29 cellular contexts compared by ENCODE assay signal in genomic region chr5:100863736-100864135, GRCh38. TPM values are rescaled to one million over a fixed set of nuclear protein-coding genes. Genes with fewer than 3 reads are reported as not detected.
"Had no signal": no experiment of that assay in that cellular context is flagged by ENCODE, and none has a peak within 500 bp of the region (broad histone marks: within the 10 kb centered on the region; RNA-seq: fewer than 3 reads in every experiment).

No MANE protein-coding gene starts in this region.

- H3K9me3 Mint-ChIP-seq: dendritic cell treated with granulocyte-macrophage colony-stimulating factor and Interleukin-4, amounts not matched to agents 40 ng/mL and 50 ng/mL, for 4 days; endodermal cell; mesothelial cell of epicardium; naive B cell; nephron progenitor cell; type B pancreatic cell had no signal

- H3K4me1 ChIP-seq: colonic mucosa, gastrocnemius medialis, left lung, prostate gland, right atrium auricular region, testis, tibial artery had no signal

- ATAC-seq: esophagus mucosa; gastrocnemius medialis; left lung; mucosa of descending colon; sciatic nerve; stimulated activated memory B cell treated with anti-CD40 and anti-IgM and Interleukin-4, amounts not matched to agents 10 μg/mL and 1 μg/mL and 100 μg/mL, for 72 hours; stimulated activated naive CD8-positive, alpha-beta T cell treated with anti-CD3 and anti-CD28 coated beads, Interleukin-15, Interleukin-2, amounts not matched to agents 100 U/mL and 50 U/mL, for 24 hours had no signal

- H3K36me3 ChIP-seq: colonic mucosa, gastrocnemius medialis, prostate gland, right atrium auricular region, tibial artery had no signal

- DNase-seq: colonic mucosa; effector CD8-positive, alpha-beta T cell; endodermal cell; foreskin fibroblast; gastrocnemius medialis; head of caudate nucleus; left lung; mesenchymal stem cell; naive B cell; nephron progenitor cell; nucleus accumbens; stimulated activated CD4-positive, alpha-beta T cell treated with anti-CD3 and anti-CD28 coated beads, Interleukin-2, amount 100 ng/mL, for 24 hours; stimulated activated CD4-positive, alpha-beta T cell treated with anti-CD3 and anti-CD28 coated beads, Interleukin-4, amount 100 ng/mL, for 24 hours; stimulated activated naive CD8-positive, alpha-beta T cell treated with anti-CD3 and anti-CD28 coated beads, Interleukin-15, Interleukin-2, amounts not matched to agents 100 U/mL and 50 U/mL, for 24 hours; substantia nigra; testis; tibial artery had no signal

- H3K36me3 Mint-ChIP-seq: mesothelial cell of epicardium, type B pancreatic cell had no signal

- H3K27ac Mint-ChIP-seq: dendritic cell treated with granulocyte-macrophage colony-stimulating factor and Interleukin-4, amounts not matched to agents 40 ng/mL and 50 ng/mL, for 4 days; endodermal cell; mesothelial cell of epicardium; nephron progenitor cell had no signal

- H3K27me3 Mint-ChIP-seq: dendritic cell treated with granulocyte-macrophage colony-stimulating factor and Interleukin-4, amounts not matched to agents 40 ng/mL and 50 ng/mL, for 4 days; naive B cell; stimulated activated memory B cell treated with anti-CD40 and anti-IgM and Interleukin-4, amounts not matched to agents 10 μg/mL and 1 μg/mL and 100 μg/mL, for 72 hours; type B pancreatic cell had no signal

- H3K4me3 Mint-ChIP-seq: dendritic cell treated with granulocyte-macrophage colony-stimulating factor and Interleukin-4, amounts not matched to agents 40 ng/mL and 50 ng/mL, for 4 days; endodermal cell; mesothelial cell of epicardium; naive B cell; nephron progenitor cell; stimulated activated memory B cell treated with anti-CD40 and anti-IgM and Interleukin-4, amounts not matched to agents 10 μg/mL and 1 μg/mL and 100 μg/mL, for 72 hours; type B pancreatic cell had no signal

- FAIRE-seq: keratinocyte had no signal

- H3K4me3 ChIP-seq: colonic mucosa, gastrocnemius medialis, left lung, mucosa of descending colon, prostate gland, right atrium auricular region, testis, tibial artery had no signal

- H3K27ac ChIP-seq: colonic mucosa, epithelial cell of prostate, gastrocnemius medialis, left lung, prostate gland, right atrium auricular region, testis, tibial artery had no signal

- H3K4me1 Mint-ChIP-seq: endodermal cell, nephron progenitor cell had no signal

- H3K9me3 ChIP-seq: colonic mucosa, gastrocnemius medialis, left lung, mucosa of descending colon, prostate gland, right atrium auricular region, testis, tibial artery had no signal

RNA-seq across cellular contexts. Expression of gene ST8SIA4, which starts 39.3 kb away (rescaled TPM):
- total RNA-seq: osteocyte had no signal
